Comparison of ENCODE assay signal across 11 cellular contexts in the genomic region with DNA sequence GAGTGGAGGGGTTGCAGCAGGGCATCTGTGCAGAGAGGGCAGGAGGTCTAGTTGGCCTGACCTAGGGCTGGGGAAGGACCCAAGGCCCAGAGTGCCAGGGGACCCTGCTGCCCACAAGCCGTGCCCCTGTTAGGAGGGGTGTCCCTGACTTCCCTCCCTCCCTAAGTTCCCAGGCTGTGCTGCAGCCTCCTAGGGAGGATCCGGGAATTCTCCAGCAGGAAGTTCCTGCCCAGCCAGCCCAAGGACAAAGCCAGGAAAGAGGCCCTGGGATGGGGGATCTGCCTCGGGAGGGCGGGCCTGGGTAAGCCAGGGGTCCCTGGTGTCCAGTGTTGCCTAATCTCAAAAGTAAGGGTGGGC. TPM values are rescaled to one million over a fixed set of nuclear protein-coding genes. Genes with fewer than 3 reads are reported as not detected.
DNase-seq lines count a peak whose midpoint lies in the region; ATAC-seq and TF ChIP-seq lines count a peak whose summit lies in the region.
"Had no signal": no experiment of that assay in that cellular context is flagged by ENCODE, and none has a peak within 500 bp of the region (broad histone marks: within the 10 kb centered on the region; RNA-seq: fewer than 3 reads in every experiment).

No MANE protein-coding gene starts in this region.

- H4K20me1 ChIP-seq in PC-9 (ENCODE audit: insufficient read depth), result no peaks in the 10 kb centered on the region

- POLR2A ChIA-PET in PC-9 (lab: Charles Lee; ENCODE audit: unreplicated experiment), result interaction anchor here (0.5 kb wide), 1 partner anchor 84 kb away, joined by 3 read pairs; no protein-coding TSS in a partner anchor

- peak overlapping the region in 2 of 3 donors; percentile 46 to 80 for H3K9ac ChIP-seq in skeletal muscle tissue (ENCODE audit: low read depth in 1 of 3, low read length in 3 of 3)

- no TSS peak for BruUV-seq in PC-9 (replicated peaks; lab: Mats Ljungman, UMichigan)

- WGBS in right lobe of liver (ENCODE audit: insufficient coverage, low coverage, low lambda C conversion rate, missing lambda C conversion rate), result 82% methylated on average over 3 of the region's 4 CpGs

- H3K9me3 ChIP-seq in PC-9 (ENCODE audit: insufficient read depth, low read depth) (no peaks in the 10 kb centered on the region), right lobe of liver (no peaks in the 10 kb centered on the region), skeletal muscle tissue (ENCODE audit: control insufficient read depth in 3 of 3, low read length in 3 of 3) (no peaks in the 10 kb centered on the region)

- H3K4me3 ChIP-seq in PC-9 (no peak overlapping the region), right lobe of liver (no peak overlapping the region), skeletal muscle tissue (ENCODE audit: low read length in 3 of 3) (peak overlapping the region in 1 of 3 donors; percentile 54)

- peak overlapping the region; percentile 82 for H3K4me2 ChIP-seq in PC-9

- H3K4me1 ChIP-seq in PC-9 (replicated peaks; ENCODE audit: insufficient read depth) (peaks cover 35% of the 10 kb centered on the region), right lobe of liver (peaks cover 0 to 11% (median 0%) of the 10 kb centered on the region in 4 donors), skeletal muscle tissue (ENCODE audit: control insufficient read depth in 3 of 3, insufficient read depth in 3 of 3, low read length in 3 of 3) (peaks cover 38 to 53% (median 40%) of the 10 kb centered on the region in 3 donors)

- H2AFZ ChIP-seq in PC-9, result no peak overlapping the region

- H3K36me3 Mint-ChIP-seq in endothelial cell (ENCODE audit: low read depth, unreplicated experiment), result no peaks in the 10 kb centered on the region

- TF ChIP-seq POLR2A in right lobe of liver (IDR thresholded peaks at IDR 0.05), result no peak

- H3K9me2 ChIP-seq in PC-9 (ENCODE audit: insufficient read depth), result no peaks in the 10 kb centered on the region

- H3K27ac ChIP-seq in PC-9, result peak overlapping the region; percentile 96
- no peak overlapping the region for H3K27ac ChIP-seq in right lobe of liver
- H3K27ac ChIP-seq in skeletal muscle tissue (ENCODE audit: low read depth, low read length), result peak overlapping the region; percentile 96

- peak; percentile 3 to 27 (median 14) for ATAC-seq in right lobe of liver

- DNase-seq in PC-9 (no peak), endothelial cell (ENCODE audit: low spot score) (no peak), right lobe of liver (no peak), medulla oblongata (ENCODE audit: extremely low spot score) (no peak), SKM-1 treated with dmso at 0.1 percent for 144 hours (lab: John Stamatoyannopoulos, UW; ENCODE audit: unreplicated experiment) (no peak), HK-2 (ENCODE audit: unreplicated experiment) (no peak), GF-D8 (lab: John Stamatoyannopoulos, UW) (no peak)
- DNase-seq: NK-92 treated with Interleukin-12 subunit alpha and Interleukin-12 subunit beta, amount 100 ng/mL, for 24 hours; occipital lobe had no signal

- peak overlapping the region; percentile 92 for H3K27ac Mint-ChIP-seq in endothelial cell (ENCODE audit: unreplicated experiment)
- H3K27ac Mint-ChIP-seq: activated T-cell treated with anti-CD3 and anti-CD28 coated beads, Interleukin-2, amount 50 U/mL, for 24 hours had no signal

- intact Hi-C loops in PC-9 (cut with micrococcal nuclease; ENCODE audit: unreplicated experiment) (loop anchor here (1.0 kb wide), 1 partner anchor 111 kb away; no protein-coding TSS in a partner anchor), right lobe of liver (cut with DNase I) (loop anchor here in 1 of 2 donors (10.0 kb wide), 1 partner anchor 175 kb away; no protein-coding TSS in a partner anchor)

- no peaks in the 10 kb centered on the region for H3K9me3 Mint-ChIP-seq in endothelial cell (ENCODE audit: unreplicated experiment)
- H3K9me3 Mint-ChIP-seq: activated T-cell treated with anti-CD3 and anti-CD28 coated beads, Interleukin-2, amount 50 U/mL, for 24 hours had no signal

- H3K27me3 Mint-ChIP-seq in endothelial cell (ENCODE audit: unreplicated experiment), result peaks cover 8% of the 10 kb centered on the region
- H3K27me3 Mint-ChIP-seq: activated T-cell treated with anti-CD3 and anti-CD28 coated beads, Interleukin-2, amount 50 U/mL, for 24 hours had no signal

- no peak for TF ChIP-seq CTCF in PC-9 (conservative IDR thresholded peaks at IDR 0.05)
- TF ChIP-seq CTCF in endothelial cell (IDR thresholded peaks at IDR 0.05; ENCODE audit: unreplicated experiment), result no peak
- TF ChIP-seq CTCF in right lobe of liver (IDR thresholded peaks at IDR 0.05), result no peak

- peaks cover 24% of the 10 kb centered on the region for H3F3A ChIP-seq in PC-9 (ENCODE audit: insufficient read depth, low read depth)

- no peak overlapping the region for H3K4me3 Mint-ChIP-seq in endothelial cell (ENCODE audit: unreplicated experiment)
- H3K4me3 Mint-ChIP-seq: activated T-cell treated with anti-CD3 and anti-CD28 coated beads, Interleukin-2, amount 50 U/mL, for 24 hours had no signal

- H3K36me3 ChIP-seq in PC-9 (ENCODE audit: low read depth), result no peaks in the 10 kb centered on the region
- no peaks in the 10 kb centered on the region for H3K36me3 ChIP-seq in right lobe of liver
- H3K36me3 ChIP-seq in skeletal muscle tissue (ENCODE audit: control insufficient read depth in 3 of 3, insufficient read depth in 3 of 3, low read length in 3 of 3), result no peaks in the 10 kb centered on the region

- H3K27me3 ChIP-seq in PC-9 (ENCODE audit: insufficient read depth, low read depth) (no peaks in the 10 kb centered on the region), right lobe of liver (no peaks in the 10 kb centered on the region), skeletal muscle tissue (ENCODE audit: control insufficient read depth in 3 of 3, insufficient read depth in 3 of 3, low read length in 3 of 3) (no peaks in the 10 kb centered on the region)

- CTCF ChIA-PET in PC-9 (lab: Charles Lee), result interaction anchor here (0.9 to 1.2 kb wide), 3 partner anchors 49 to 111 kb away, joined by 4 to 12 read pairs (median 7); no protein-coding TSS in a partner anchor

- H3K79me2 ChIP-seq in PC-9 (ENCODE audit: low read depth), result no peaks in the 10 kb centered on the region

- H3K4me1 Mint-ChIP-seq in endothelial cell (ENCODE audit: unreplicated experiment), result peaks cover 50% of the 10 kb centered on the region

RNA-seq across cellular contexts. Expression of a gene that starts 9.3 kb away (rescaled TPM):
- total RNA-seq in PC-9 (2021) (24.6 and 28.4 TPM in 2 replicates), endothelial cell (ENCODE audit: unreplicated experiment) (51.4 TPM), right lobe of liver (10 to 100 TPM in 2 of 6 experiments, 1 to 10 TPM in 4; 4.4 to 11.4 (median 6.5) TPM), skeletal muscle tissue (9.9 TPM)

RNA-seq across cellular contexts. Expression of a gene that starts 31.8 kb away (rescaled TPM):
- total RNA-seq in PC-9 (2021) (78.3 and 86.9 TPM in 2 replicates), endothelial cell (ENCODE audit: unreplicated experiment) (124 TPM), right lobe of liver (1 to 10 TPM in 4 of 6 experiments, under 1 TPM in 2; 0.79 to 3.5 (median 1.6) TPM), skeletal muscle tissue (4.7 TPM)

Comparison
In these comparisons a context has a peak if more than half of its experiments do, and no peak if none do; other contexts are left out.
1. H3K27ac ChIP-seq: peak in PC-9 (single experiment) and skeletal muscle tissue (single experiment); none in right lobe of liver (0 of 3).
2. RNA of a gene that starts 31.8 kb away (total RNA-seq): 124 TPM in endothelial cell (single experiment) and 78.3 to 86.9 TPM in PC-9; 4.7 TPM in skeletal muscle tissue (single experiment) and 0.79 to 3.5 TPM in right lobe of liver; every median in the first group is over 10 times any median in the second.